In genomic region chr16:80198995-80199299, GRCh38 we compare ENCODE assay signal across 1 cellular context.
TF ChIP-seq lines count a peak whose summit lies in the region.

No MANE protein-coding gene starts in this region.

TF ChIP-seq in IMR-90, 13 proteins besides CTCF, POLR2A, EP300 and RAD21:
- TF ChIP-seq CEBPB (IDR thresholded peaks at IDR 0.05; ENCODE audit: low read depth, low read length) (peak; percentile 72), FOS (IDR thresholded peaks at IDR 0.05; ENCODE audit: low read depth, low read length) (no peak)
